Comparison of ENCODE assay signal across 2 cellular contexts in genomic region chr3:174229916-174230315, GRCh38.
TF ChIP-seq lines count a peak whose summit lies in the region.

No MANE protein-coding gene starts in this region.

TF ChIP-seq in IMR-90, 13 proteins besides CTCF, POLR2A, EP300 and RAD21 (continued from another document):
- TF ChIP-seq RFX5 (IDR thresholded peaks at IDR 0.05; ENCODE audit: low read depth, low read length), result no peak
- no peak for TF ChIP-seq NFE2L2 (IDR thresholded peaks at IDR 0.05; ENCODE audit: low read depth, low read length)
- TF ChIP-seq RCOR1 (IDR thresholded peaks at IDR 0.05; ENCODE audit: insufficient replicate concordance, low read length), result no peak
- no peak for TF ChIP-seq MAFK (IDR thresholded peaks at IDR 0.05; ENCODE audit: low read depth, low read length)
- no peak for TF ChIP-seq CHD1 (IDR thresholded peaks at IDR 0.05; ENCODE audit: low read depth, low read length)
- no peak for TF ChIP-seq USF2 (IDR thresholded peaks at IDR 0.05; ENCODE audit: low read depth, low read length)
- no peak for TF ChIP-seq ELK1 (IDR thresholded peaks at IDR 0.05; ENCODE audit: borderline replicate concordance, low read depth, low read length)
- no peak for TF ChIP-seq MAZ (IDR thresholded peaks at IDR 0.05; ENCODE audit: borderline replicate concordance, low read depth, low read length)
- no peak for TF ChIP-seq BHLHE40 (IDR thresholded peaks at IDR 0.05; ENCODE audit: low read depth, low read length)
- no peak for TF ChIP-seq SMC3 (IDR thresholded peaks at IDR 0.05; ENCODE audit: low read depth, low read length)
- TF ChIP-seq CEBPB (IDR thresholded peaks at IDR 0.05; ENCODE audit: low read depth, low read length), result no peak
- no peak for TF ChIP-seq MXI1 (IDR thresholded peaks at IDR 0.05; ENCODE audit: borderline replicate concordance, low read depth, low read length)

TF ChIP-seq in H1, 55 proteins besides CTCF, POLR2A, EP300 and RAD21 (continued from another document):
- TF ChIP-seq BCL11A (IDR thresholded peaks at IDR 0.05; ENCODE audit: low read depth in 2 of 2, low read length in 2 of 2) (no peak), HDAC2 (IDR thresholded peaks at IDR 0.05; ENCODE audit: borderline replicate concordance in 1 of 2, low read depth in 2 of 2, low read length in 2 of 2) (no peak), RNF2 (IDR thresholded peaks at IDR 0.05; ENCODE audit: borderline replicate concordance, low read depth, low read length, missing control alignments, poor library complexity, severe bottlenecking) (no peak), EZH2 (IDR thresholded peaks at IDR 0.05; ENCODE audit: low read depth, low read length, severe bottlenecking) (no peak), POLR2AphosphoS5 (IDR thresholded peaks at IDR 0.05; ENCODE audit: low read depth, low read length) (no peak), SAP30 (IDR thresholded peaks at IDR 0.05; ENCODE audit: insufficient read depth, insufficient replicate concordance, low read length) (no peak)
